ENCODE assay signal across 8 cellular contexts in genomic region chr18:79570266-79571201, GRCh38.
DNase-seq lines count a peak whose midpoint lies in the region; ATAC-seq, FAIRE-seq and TF ChIP-seq lines count a peak whose summit lies in the region.

No MANE protein-coding gene starts in this region.

- no peak for TF ChIP-seq EP300 in sigmoid colon (IDR thresholded peaks at IDR 0.05)

- TF ChIP-seq POLR2A in sigmoid colon (IDR thresholded peaks at IDR 0.05): no peak

- peaks cover 19% of the 10 kb centered on the region for H3K36me3 Mint-ChIP-seq in HFFc6 (ENCODE audit: low read depth)

- peaks cover 28% of the 10 kb centered on the region for H3K9me3 Mint-ChIP-seq in HFFc6

- no peak for DNase-seq in activated CD4-positive, CD25-positive, alpha-beta regulatory T cell (lab: John Stamatoyannopoulos, UW)
- DNase-seq in NCI-H2107 treated with DMSO at 0.1 percent for 48 hours (lab: John Stamatoyannopoulos, UW; ENCODE audit: unreplicated experiment): peak; percentile 84
- DNase-seq in bronchial epithelial cell (ENCODE audit: low read depth): peak; percentile 78
- peak; percentile 48 for DNase-seq in sigmoid colon
- DNase-seq in GF-D8 (lab: John Stamatoyannopoulos, UW): no peak
- no peak for DNase-seq in HFFc6

- peaks cover 0 to 12% (median 8%) of the 10 kb centered on the region in 4 donors for H3K4me1 ChIP-seq in sigmoid colon

- peak; percentile 47 to 55 for ATAC-seq in activated CD4-positive, CD25-positive, alpha-beta regulatory T cell treated with anti-CD3 and anti-CD28 coated beads, Interleukin-2, amount 50 U/mL, for 24 hours
- ATAC-seq in GM21528 (IDR thresholded peaks at IDR 0.05; ENCODE audit: low FRiP score, unreplicated experiment): no peak

- no peaks in the 10 kb centered on the region for H3K27me3 ChIP-seq in bronchial epithelial cell (ENCODE audit: control insufficient read depth, insufficient read depth, low read length)
- H3K27me3 ChIP-seq in sigmoid colon: no peaks in the 10 kb centered on the region

- H3K4me3 Mint-ChIP-seq in HFFc6: no peak overlapping the region

- TF ChIP-seq CTCF in bronchial epithelial cell (IDR thresholded peaks at IDR 0.05; ENCODE audit: insufficient read depth, low read length, severe bottlenecking) (no peak), sigmoid colon (IDR thresholded peaks at IDR 0.05) (no peak), HFFc6 (IDR thresholded peaks at IDR 0.05) (no peak)

- intact Hi-C loops in sigmoid colon (cut with DNase I): no loop called here

- H3K4me1 Mint-ChIP-seq in HFFc6 (ENCODE audit: low read depth): peaks cover 22% of the 10 kb centered on the region

- H3K36me3 ChIP-seq in bronchial epithelial cell (ENCODE audit: control insufficient read depth, insufficient read depth, low read length) (no peaks in the 10 kb centered on the region), sigmoid colon (no peaks in the 10 kb centered on the region)

- no peak overlapping the region for H3K27ac Mint-ChIP-seq in HFFc6

- 54 to 65% methylated on average over 26 of the region's 26 CpGs for WGBS in sigmoid colon, 2 donors

- peaks cover 5 to 11% (median 10%) of the 10 kb centered on the region in 4 donors for H3K9me3 ChIP-seq in sigmoid colon

- no peak for FAIRE-seq in bronchial epithelial cell (lab: Jason Lieb, UNC)

- no peak overlapping the region for H3K4me3 ChIP-seq in bronchial epithelial cell (ENCODE audit: low read depth, low read length)
- no peak overlapping the region for H3K4me3 ChIP-seq in sigmoid colon

- no peak overlapping the region for H3K27ac ChIP-seq in sigmoid colon

- peaks cover 9% of the 10 kb centered on the region for H3K27me3 Mint-ChIP-seq in HFFc6 (ENCODE audit: insufficient read depth)

Comparison
In these comparisons a context has a peak if more than half of its experiments do, and no peak if none do; other contexts are left out.
1. DNase-seq: peak in NCI-H2107 treated with DMSO at 0.1 percent for 48 hours (single experiment), bronchial epithelial cell (single experiment) and sigmoid colon (single experiment); none in activated CD4-positive, CD25-positive, alpha-beta regulatory T cell (0 of 4), GF-D8 (single experiment) and HFFc6 (single experiment).